Comparison of ENCODE assay signal across 15 cellular contexts in the genomic region with DNA sequence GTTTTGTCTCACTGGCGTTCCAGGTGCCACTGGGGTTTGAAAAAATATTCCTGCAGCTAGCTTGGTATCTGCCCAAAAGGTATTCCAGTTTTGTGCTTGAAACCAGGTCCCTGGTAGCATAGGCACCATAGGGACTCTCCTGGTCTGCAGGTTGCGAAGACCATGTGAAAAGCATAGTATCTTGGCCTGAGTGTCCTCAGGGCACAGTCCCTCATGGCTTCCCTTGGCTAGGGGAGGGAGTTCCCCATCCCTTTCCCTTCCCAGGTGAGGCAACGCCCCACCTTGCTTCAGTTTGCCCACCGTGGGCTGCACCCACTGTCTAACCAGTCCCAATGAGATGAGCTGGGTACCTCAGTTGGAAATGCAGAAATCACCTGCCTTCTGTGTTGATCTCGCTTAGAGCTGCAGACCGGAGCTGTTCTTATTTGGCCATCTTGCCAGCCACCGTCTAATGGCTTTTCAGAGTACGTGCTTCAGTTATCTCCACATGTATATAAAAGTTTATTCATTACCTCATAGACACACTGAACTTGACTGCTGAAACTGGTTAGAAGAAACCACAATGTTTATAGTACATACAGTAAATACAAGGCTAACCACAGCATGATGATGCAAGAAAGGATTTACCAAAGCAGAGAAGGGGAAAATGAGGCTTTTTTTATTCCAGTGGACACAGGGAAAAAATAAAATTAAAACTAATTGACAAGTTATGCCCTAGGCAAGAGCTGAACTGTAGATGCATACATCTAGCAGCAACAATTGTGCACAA. TPM values are rescaled to one million over a fixed set of nuclear protein-coding genes. Genes with fewer than 3 reads are reported as not detected.
DNase-seq lines count a peak whose midpoint lies in the region; ATAC-seq and TF ChIP-seq lines count a peak whose summit lies in the region.
"Had no signal": no experiment of that assay in that cellular context is flagged by ENCODE, and none has a peak within 500 bp of the region (broad histone marks: within the 10 kb centered on the region; RNA-seq: fewer than 3 reads in every experiment).

No MANE protein-coding gene starts in this region.

- no peak for ATAC-seq in HG03135 (IDR thresholded peaks at IDR 0.05; ENCODE audit: unreplicated experiment)
- ATAC-seq: upper lobe of right lung had no signal

- no peak overlapping the region for H3K4me3 ChIP-seq in AG10803 (ENCODE audit: low read length)
- H3K4me3 ChIP-seq: BLaER1 treated with 17β-estradiol and CSF1 and Interleukin-3, amounts not matched to agents 10 nM and 100 nM; dorsolateral prefrontal cortex; upper lobe of right lung had no signal

- TF ChIP-seq CTCF in AG10803 (conservative IDR thresholded peaks at IDR 0.05; ENCODE audit: low read length), result no peak

- peak; percentile 52 for DNase-seq in AG10803 (ENCODE audit: low read depth)
- DNase-seq in LHCN-M2 (ENCODE audit: low read depth), result peak; percentile 12
- peak; percentile 35 for DNase-seq in astrocyte of the hippocampus (ENCODE audit: low read depth, low spot score)
- DNase-seq in foreskin melanocyte, result peak; percentile 31
- no peak for DNase-seq in hypothalamus (lab: John Stamatoyannopoulos, UW)
- no peak for DNase-seq in DMS 273 treated with DMSO at 0.1 percent for 48 hours (lab: John Stamatoyannopoulos, UW)
- DNase-seq in activated CD4-positive, CD25-positive, alpha-beta regulatory T cell treated with anti-CD3 and anti-CD28 coated beads, Interleukin-2, amount 50 U/mL, for 72 hours, result no peak
- DNase-seq: dorsolateral prefrontal cortex, kidney glomerular epithelial cell, NCI-H187, NCI-H82, SHP77, upper lobe of right lung had no signal

RNA-seq across cellular contexts. Expression of a gene that starts 10.6 kb away (rescaled TPM):
- total RNA-seq in LHCN-M2 (2014; rRNA removed), result 10.8 and 20.1 TPM in 2 replicates
- 35.4 TPM for polyA plus RNA-seq in LHCN-M2 (2012)

Comparison
In these comparisons a context has a peak if more than half of its experiments do, and no peak if none do; other contexts are left out.
1. DNase-seq: peak in AG10803 (single experiment), LHCN-M2 (single experiment), astrocyte of the hippocampus (single experiment) and foreskin melanocyte (single experiment); none in hypothalamus (0 of 51), DMS 273 treated with DMSO at 0.1 percent for 48 hours (single experiment) and activated CD4-positive, CD25-positive, alpha-beta regulatory T cell treated with anti-CD3 and anti-CD28 coated beads, Interleukin-2, amount 50 U/mL, for 72 hours (single experiment).